ENCODE assay signal across 2 cellular contexts in genomic region chr2:238126338-238126737, GRCh38.
TF ChIP-seq lines count a peak whose summit lies in the region.

No MANE protein-coding gene starts in this region.

TF ChIP-seq in HEK293, 187 proteins besides CTCF, POLR2A, EP300 and RAD21:
- TF ChIP-seq ZNF639 (tag by site-specific recombination; IDR thresholded peaks at IDR 0.05) (no peak), ZNF350 (tag by site-specific recombination; IDR thresholded peaks at IDR 0.05) (no peak), ZNF626 (tag by site-specific recombination; IDR thresholded peaks at IDR 0.05) (no peak), ZBTB8A (tag by site-specific recombination; IDR thresholded peaks at IDR 0.05) (no peak), ZNF776 (tag by site-specific recombination; IDR thresholded peaks at IDR 0.05; ENCODE audit: borderline replicate concordance) (no peak), ZNF37A (tag by site-specific recombination; IDR thresholded peaks at IDR 0.05) (no peak), ZNF830 (tag by site-specific recombination; IDR thresholded peaks at IDR 0.05; ENCODE audit: low read depth) (no peak), ZNF138 (tag by site-specific recombination; IDR thresholded peaks at IDR 0.05; ENCODE audit: borderline replicate concordance) (no peak), ZNF211 (tag by site-specific recombination; IDR thresholded peaks at IDR 0.05; ENCODE audit: low read depth) (0 out of 2 replicates have a peak, but pooled peaks have one; percentile 13)

TF ChIP-seq in GM12878, 131 proteins besides CTCF, POLR2A, EP300 and RAD21:
- TF ChIP-seq FOXK2 (IDR thresholded peaks at IDR 0.05) (peak; percentile 3; the same call in 1 of the 2 replicates), NBN (IDR thresholded peaks at IDR 0.05) (peak; percentile 28; the same call in 1 of the 2 replicates), ATF2 (IDR thresholded peaks at IDR 0.05; ENCODE audit: low read length) (no peak)
